ENCODE assay signal across 21 cellular contexts in genomic region chr1:183585038-183585437, GRCh38. TPM values are rescaled to one million over a fixed set of nuclear protein-coding genes. Genes with fewer than 3 reads are reported as not detected.
DNase-seq lines count a peak whose midpoint lies in the region; ATAC-seq and TF ChIP-seq lines count a peak whose summit lies in the region.
"Had no signal": no experiment of that assay in that cellular context is flagged by ENCODE, and none has a peak within 500 bp of the region (broad histone marks: within the 10 kb centered on the region; RNA-seq: fewer than 3 reads in every experiment).

No MANE protein-coding gene starts in this region.

- POLR2A ChIA-PET in Caco-2 (lab: Charles Lee) (no interaction called here), OCI-LY7 (lab: Charles Lee) (no interaction called here)

- no peaks in the 10 kb centered on the region for H3K27me3 ChIP-seq in Caco-2 (replicated peaks; ENCODE audit: control insufficient read depth, insufficient read depth, low read length)
- H3K27me3 ChIP-seq: spleen, thyroid gland had no signal

- H3K27ac ChIP-seq in OCI-LY7 (ENCODE audit: low read depth, low read length, poor library complexity, severe bottlenecking), result peak overlapping the region; percentile 73
- H3K27ac ChIP-seq: SK-N-MC, thyroid gland had no signal

- no peaks in the 10 kb centered on the region for H3K9me2 ChIP-seq in OCI-LY7 (ENCODE audit: insufficient read depth, low read length)

- H3K36me3 Mint-ChIP-seq in Caco-2 (ENCODE audit: insufficient read depth, unreplicated experiment), result no peaks in the 10 kb centered on the region
- peaks cover 2% of the 10 kb centered on the region for H3K36me3 Mint-ChIP-seq in activated T-helper 2 cell treated with anti-CD3 and anti-CD28 coated beads, Interferon-gamma antibody, Interleukin-2, Interleukin-4, amounts not matched to agents 10 μg/mL and 5 μg/mL and 100 μg/mL, durations not matched to agents 14 hours and 24 hours and 36 hours (ENCODE audit: low read depth)
- H3K36me3 Mint-ChIP-seq: natural killer cell; stimulated activated effector memory CD8-positive, alpha-beta T cell treated with anti-CD3 and anti-CD28 coated beads, Interleukin-12 subunit alpha, Interleukin-12 subunit beta, amount 100 ng/mL, for 72 hours had no signal

- no peak overlapping the region for H3K4me3 Mint-ChIP-seq in Caco-2 (ENCODE audit: unreplicated experiment)
- H3K4me3 Mint-ChIP-seq in activated T-helper 2 cell treated with anti-CD3 and anti-CD28 coated beads, Interferon-gamma antibody, Interleukin-2, Interleukin-4, amounts not matched to agents 10 μg/mL and 5 μg/mL and 100 μg/mL, durations not matched to agents 14 hours and 24 hours and 36 hours (ENCODE audit: low read depth), result no peak overlapping the region
- H3K4me3 Mint-ChIP-seq: central memory CD8-positive, alpha-beta T cell; natural killer cell; stimulated activated effector memory CD8-positive, alpha-beta T cell treated with anti-CD3 and anti-CD28 coated beads, Interleukin-12 subunit alpha, Interleukin-12 subunit beta, amount 100 ng/mL, for 72 hours had no signal

- intact Hi-C loops in Caco-2 (cut with micrococcal nuclease; ENCODE audit: unreplicated experiment), result no loop called here
- intact Hi-C loops in OCI-LY7 (cut with micrococcal nuclease; ENCODE audit: unreplicated experiment), result loop anchor here (2.0 kb wide), 1 partner anchor 50 kb away; the partner anchor contains the start of gene ARPC5
- intact Hi-C loops in activated T-helper 2 cell treated with anti-CD3 and anti-CD28 coated beads, Interferon-gamma antibody, Interleukin-2, Interleukin-4, amounts not matched to agents 10 μg/mL and 5 μg/mL and 100 μg/mL, durations not matched to agents 14 hours and 24 hours and 36 hours (cut with micrococcal nuclease), result no loop called here

- BruUV-seq in Caco-2 (replicated peaks; lab: Mats Ljungman, UMichigan) (no TSS peak), OCI-LY7 (replicated peaks; lab: Mats Ljungman, UMichigan) (no TSS peak)

- H3K4me3 ChIP-seq in Caco-2 (ENCODE audit: low read depth, low read length), result no peak overlapping the region
- H3K4me3 ChIP-seq in OCI-LY7 (ENCODE audit: low read depth, low read length, poor library complexity, severe bottlenecking), result peak overlapping the region; percentile 52
- H3K4me3 ChIP-seq: lung, SK-N-MC, thyroid gland had no signal

- H3K27me3 Mint-ChIP-seq in Caco-2 (ENCODE audit: insufficient read depth, unreplicated experiment), result no peaks in the 10 kb centered on the region
- H3K27me3 Mint-ChIP-seq in activated T-helper 2 cell treated with anti-CD3 and anti-CD28 coated beads, Interferon-gamma antibody, Interleukin-2, Interleukin-4, amounts not matched to agents 10 μg/mL and 5 μg/mL and 100 μg/mL, durations not matched to agents 14 hours and 24 hours and 36 hours (ENCODE audit: low read depth), result no peaks in the 10 kb centered on the region
- H3K27me3 Mint-ChIP-seq: central memory CD8-positive, alpha-beta T cell; progenitor cell of endocrine pancreas had no signal

- ATAC-seq in GM18868 (IDR thresholded peaks at IDR 0.05; ENCODE audit: unreplicated experiment) (peak; percentile 49), HG03108 (IDR thresholded peaks at IDR 0.05; ENCODE audit: unreplicated experiment) (no peak)
- ATAC-seq: natural killer cell; stimulated activated effector memory CD8-positive, alpha-beta T cell treated with anti-CD3 and anti-CD28 coated beads, Interleukin-12 subunit alpha, Interleukin-12 subunit beta, amount 100 ng/mL, for 72 hours had no signal

- no peaks in the 10 kb centered on the region for H3K9me3 Mint-ChIP-seq in Caco-2 (ENCODE audit: unreplicated experiment)
- H3K9me3 Mint-ChIP-seq in activated T-helper 2 cell treated with anti-CD3 and anti-CD28 coated beads, Interferon-gamma antibody, Interleukin-2, Interleukin-4, amounts not matched to agents 10 μg/mL and 5 μg/mL and 100 μg/mL, durations not matched to agents 14 hours and 24 hours and 36 hours, result no peaks in the 10 kb centered on the region
- H3K9me3 Mint-ChIP-seq: central memory CD8-positive, alpha-beta T cell; natural killer cell; stimulated activated effector memory CD8-positive, alpha-beta T cell treated with anti-CD3 and anti-CD28 coated beads, Interleukin-12 subunit alpha, Interleukin-12 subunit beta, amount 100 ng/mL, for 72 hours had no signal

- peak overlapping the region; percentile 69 for H3K4me2 ChIP-seq in OCI-LY7 (ENCODE audit: low read length)

- CTCF ChIA-PET in Caco-2 (lab: Charles Lee), result no interaction called here
- CTCF ChIA-PET in OCI-LY7 (lab: Charles Lee; ENCODE audit: unreplicated experiment), result no interaction called here

- no peak for TF ChIP-seq CTCF in Caco-2 (IDR thresholded peaks at IDR 0.05; ENCODE audit: insufficient read depth in 1 of 2, low read depth in 1 of 2, low read length in 1 of 2, severe bottlenecking in 1 of 2, unreplicated experiment in 1 of 2)
- TF ChIP-seq CTCF in OCI-LY7 (conservative IDR thresholded peaks at IDR 0.05; ENCODE audit: low read length), result no peak

- no peak overlapping the region for H2AFZ ChIP-seq in OCI-LY7 (ENCODE audit: low read length)

- H4K20me1 ChIP-seq in OCI-LY7 (ENCODE audit: insufficient read depth, low read length), result no peaks in the 10 kb centered on the region

- H3K4me1 ChIP-seq in Caco-2 (no peaks in the 10 kb centered on the region), OCI-LY7 (ENCODE audit: insufficient read depth, low read length, poor library complexity, severe bottlenecking) (peaks cover 63% of the 10 kb centered on the region)
- H3K4me1 ChIP-seq: thyroid gland had no signal

- DNase-seq in Caco-2, result no peak
- DNase-seq in OCI-LY7 (ENCODE audit: low spot score), result peak; percentile 69
- peak; percentile 71 for DNase-seq in islet precursor cell
- DNase-seq in activated T-helper 2 cell treated with anti-CD3 and anti-CD28 coated beads, Interferon-gamma antibody, Interleukin-2, Interleukin-4, amounts not matched to agents 10 μg/mL and 5 μg/mL and 100 μg/mL, durations not matched to agents 14 hours and 24 hours and 36 hours (ENCODE audit: low spot score), result no peak
- DNase-seq in NCI-H2227 (lab: John Stamatoyannopoulos, UW; ENCODE audit: unreplicated experiment), result no peak
- DNase-seq: activated effector memory CD4-positive, alpha-beta T cell treated with anti-CD3 and anti-CD28 coated beads, Interleukin-2, amount 50 U/mL, for 16 hours; amygdala; DMS 273 treated with DMSO at 0.1 percent for 48 hours; effector memory CD4-positive, alpha-beta T cell; natural killer cell; NCI-H187 treated with DMSO at 0.1 percent for 48 hours; NCI-H524 treated with DMSO at 0.1 percent for 48 hours; spleen; thyroid gland had no signal

- peak overlapping the region; percentile 55 for H3K27ac Mint-ChIP-seq in Caco-2 (ENCODE audit: unreplicated experiment)
- H3K27ac Mint-ChIP-seq in activated T-helper 2 cell treated with anti-CD3 and anti-CD28 coated beads, Interferon-gamma antibody, Interleukin-2, Interleukin-4, amounts not matched to agents 10 μg/mL and 5 μg/mL and 100 μg/mL, durations not matched to agents 14 hours and 24 hours and 36 hours, result no peak overlapping the region
- H3K27ac Mint-ChIP-seq: natural killer cell; progenitor cell of endocrine pancreas; stimulated activated effector memory CD8-positive, alpha-beta T cell treated with anti-CD3 and anti-CD28 coated beads, Interleukin-12 subunit alpha, Interleukin-12 subunit beta, amount 100 ng/mL, for 72 hours had no signal

- H3K9me3 ChIP-seq in Caco-2 (no peaks in the 10 kb centered on the region), OCI-LY7 (ENCODE audit: low read length) (no peaks in the 10 kb centered on the region)
- H3K9me3 ChIP-seq: spleen, thyroid gland had no signal

- peaks cover 17% of the 10 kb centered on the region for H3K4me1 Mint-ChIP-seq in Caco-2 (ENCODE audit: low read depth, unreplicated experiment)
- peaks cover 29% of the 10 kb centered on the region for H3K4me1 Mint-ChIP-seq in activated T-helper 2 cell treated with anti-CD3 and anti-CD28 coated beads, Interferon-gamma antibody, Interleukin-2, Interleukin-4, amounts not matched to agents 10 μg/mL and 5 μg/mL and 100 μg/mL, durations not matched to agents 14 hours and 24 hours and 36 hours (ENCODE audit: low read depth)

- H3K36me3 ChIP-seq in Caco-2 (ENCODE audit: control insufficient read depth, insufficient read depth, low read length) (no peaks in the 10 kb centered on the region), OCI-LY7 (ENCODE audit: insufficient read depth, low read length) (no peaks in the 10 kb centered on the region)
- H3K36me3 ChIP-seq: thyroid gland had no signal

- peaks cover 4% of the 10 kb centered on the region; the same call in 1 of the 2 replicates for H3K79me2 ChIP-seq in OCI-LY7 (ENCODE audit: insufficient read depth, low read depth, low read length)

RNA-seq across cellular contexts. Expression of gene NCF2, which starts 5.2 kb away (rescaled TPM):
- total RNA-seq in Caco-2 (2022), result 0.58 TPM in 1 of 2 replicates, not detected in the other
- 4.0 and 5.0 TPM in 2 replicates for total RNA-seq in OCI-LY7 (2014; rRNA removed; shearing (Covaris generic))
- 13.5 and 17.4 TPM in 2 replicates for total RNA-seq in OCI-LY7 (2022)
- 2.2 and 2.6 TPM in 2 replicates for total RNA-seq in activated T-helper 2 cell treated with anti-CD3 and anti-CD28 coated beads, Interferon-gamma antibody, Interleukin-2, Interleukin-4, amounts not matched to agents 10 μg/mL and 5 μg/mL and 100 μg/mL, durations not matched to agents 14 hours and 24 hours and 36 hours

RNA-seq across cellular contexts. Expression of gene ARPC5, which starts 50.5 kb away (rescaled TPM):
- total RNA-seq in Caco-2 (2022) (123 and 135 TPM in 2 replicates), OCI-LY7 (2022) (132 and 133 TPM in 2 replicates)
- total RNA-seq in OCI-LY7 (2014; rRNA removed; shearing (Covaris generic)), result 116 and 148 TPM in 2 replicates
- 160 and 169 TPM in 2 replicates for total RNA-seq in activated T-helper 2 cell treated with anti-CD3 and anti-CD28 coated beads, Interferon-gamma antibody, Interleukin-2, Interleukin-4, amounts not matched to agents 10 μg/mL and 5 μg/mL and 100 μg/mL, durations not matched to agents 14 hours and 24 hours and 36 hours

Comparison
In these comparisons a context has a peak if more than half of its experiments do, and no peak if none do; other contexts are left out.
1. DNase-seq: peak in OCI-LY7 (single experiment) and islet precursor cell (single experiment); none in Caco-2 (0 of 2), activated T-helper 2 cell treated with anti-CD3 and anti-CD28 coated beads, Interferon-gamma antibody, Interleukin-2, Interleukin-4, amounts not matched to agents 10 μg/mL and 5 μg/mL and 100 μg/mL, durations not matched to agents 14 hours and 24 hours and 36 hours (single experiment) and NCI-H2227 (single experiment).